1 cellular context compared by ENCODE assay signal in genomic region chr1:227424159-227424680, GRCh38.
TF ChIP-seq lines count a peak whose summit lies in the region.

No MANE protein-coding gene starts in this region.

TF ChIP-seq in GM23338, 12 proteins besides CTCF, POLR2A, EP300 and RAD21 (continued from another document):
- no peak for TF ChIP-seq ZNF462 (CRISPR knock-in tag; IDR thresholded peaks at IDR 0.05)
- no peak for TF ChIP-seq REST (IDR thresholded peaks at IDR 0.05; ENCODE audit: unreplicated experiment)
- no peak for TF ChIP-seq STAT1 (IDR thresholded peaks at IDR 0.05; ENCODE audit: unreplicated experiment)
- TF ChIP-seq CREB1 (CRISPR knock-in tag; IDR thresholded peaks at IDR 0.05; ENCODE audit: low read depth): no peak
